Comparison of ENCODE assay signal across 2 cellular contexts in genomic region chr16:29816694-29817441, GRCh38.
A peak's percentile ranks its signal among the peaks of the same experiment; 100 is the strongest.
TF ChIP-seq lines count a peak whose summit lies in the region.

No MANE protein-coding gene starts in this region.

TF ChIP-seq in SK-N-SH treated with all-trans-retinoic acid at 6 μM for 48 hours, 23 proteins besides CTCF, POLR2A, EP300 and RAD21:
- no peak for TF ChIP-seq ZC3H10 (CRISPR knock-in tag; IDR thresholded peaks at IDR 0.05)
- TF ChIP-seq ZNF8 (CRISPR knock-in tag; IDR thresholded peaks at IDR 0.05) = no peak
- no peak for TF ChIP-seq TCF4 (CRISPR knock-in tag; IDR thresholded peaks at IDR 0.05; ENCODE audit: borderline replicate concordance)
- TF ChIP-seq ISL1 (CRISPR knock-in tag; IDR thresholded peaks at IDR 0.05) = no peak
- TF ChIP-seq CSDC2 (CRISPR knock-in tag; IDR thresholded peaks at IDR 0.05) = no peak
- no peak for TF ChIP-seq BACH2 (CRISPR knock-in tag; IDR thresholded peaks at IDR 0.05; ENCODE audit: borderline replicate concordance)
- TF ChIP-seq PATZ1 (CRISPR knock-in tag; IDR thresholded peaks at IDR 0.05; ENCODE audit: borderline replicate concordance) = no peak
- no peak for TF ChIP-seq ARNTL (CRISPR knock-in tag; IDR thresholded peaks at IDR 0.05; ENCODE audit: borderline replicate concordance, low read depth)
- TF ChIP-seq GLIS3 (CRISPR knock-in tag; IDR thresholded peaks at IDR 0.05) = no peak
- no peak for TF ChIP-seq CREB5 (CRISPR knock-in tag; IDR thresholded peaks at IDR 0.05; ENCODE audit: low read depth)
- no peak for TF ChIP-seq ZNF565 (CRISPR knock-in tag; conservative IDR thresholded peaks at IDR 0.05; ENCODE audit: low read depth)
- no peak for TF ChIP-seq ZNF70 (CRISPR knock-in tag; IDR thresholded peaks at IDR 0.05)
- no peak for TF ChIP-seq PPARA (CRISPR knock-in tag; IDR thresholded peaks at IDR 0.05; ENCODE audit: borderline replicate concordance)
- TF ChIP-seq CSRNP3 (CRISPR knock-in tag; IDR thresholded peaks at IDR 0.05) = no peak
- TF ChIP-seq RARB (CRISPR knock-in tag; IDR thresholded peaks at IDR 0.05) = no peak
- no peak for TF ChIP-seq TSHZ2 (CRISPR knock-in tag; IDR thresholded peaks at IDR 0.05)
- no peak for TF ChIP-seq ZFP3 (CRISPR knock-in tag; IDR thresholded peaks at IDR 0.05)
- TF ChIP-seq ESRRG (CRISPR knock-in tag; IDR thresholded peaks at IDR 0.05) = no peak
TF ChIP-seq in SK-N-SH treated with all-trans-retinoic acid at 6 μM for 48 hours: peak in this region for 0.

TF ChIP-seq in K562, 482 proteins besides CTCF, POLR2A, EP300 and RAD21 (continues in another document):
- TF ChIP-seq L3MBTL2 (IDR thresholded peaks at IDR 0.05) (peak; percentile 33; the same call in 1 of the 2 replicates), MEF2D (tag; conservative IDR thresholded peaks at IDR 0.05; ENCODE audit: low read depth) (no peak), ZBTB43 (CRISPR knock-in tag; IDR thresholded peaks at IDR 0.05) (no peak), ETV5 (CRISPR knock-in tag; IDR thresholded peaks at IDR 0.05; ENCODE audit: low read depth) (0 out of 2 replicates have a peak, but pooled peaks have one; percentile 2), CHD7 (IDR thresholded peaks at IDR 0.05; ENCODE audit: low read depth, low read length) (no peak), VEZF1 (CRISPR knock-in tag; IDR thresholded peaks at IDR 0.05) (peak; percentile 34), HDAC1 (IDR thresholded peaks at IDR 0.05) (0 out of 4 replicates have a peak, but pooled peaks of 1 of the 2 experiments have one; percentile 26), HBP1 (CRISPR knock-in tag; IDR thresholded peaks at IDR 0.05) (0 out of 2 replicates have a peak, but pooled peaks have one; percentile 4), ZNF639 (CRISPR knock-in tag; conservative IDR thresholded peaks at IDR 0.05 in 1 of 2, IDR thresholded peaks at IDR 0.05 in 1 of 2) (no peak), ZNF263 (CRISPR knock-in tag; IDR thresholded peaks at IDR 0.05; ENCODE audit: borderline replicate concordance) (peak; percentile 34; the same call in 1 of the 2 replicates), EGR1 (conservative IDR thresholded peaks at IDR 0.05) (peak; percentile 77), MNT (conservative IDR thresholded peaks at IDR 0.05) (0 out of 4 replicates have a peak, but pooled peaks of 1 of the 2 experiments have one; percentile 23), ZFP36 (IDR thresholded peaks at IDR 0.05; ENCODE audit: low read depth, low read length, partially characterized antibody) (no peak), NR2C2 (CRISPR knock-in tag; IDR thresholded peaks at IDR 0.05) (no peak), NR2C2 (tag; IDR thresholded peaks at IDR 0.05) (no peak), SMARCE1 (IDR thresholded peaks at IDR 0.05) (0 out of 2 replicates have a peak, but pooled peaks have one; percentile 14), RREB1 (CRISPR knock-in tag; IDR thresholded peaks at IDR 0.05) (peak; percentile 86; the same call in 1 of the 2 replicates), SIN3A (IDR thresholded peaks at IDR 0.05; ENCODE audit: borderline replicate concordance in 2 of 2, control insufficient read depth in 1 of 2, low read depth in 2 of 2, low read length in 2 of 2) (peak; percentile 22 to 44; a peak in 1 of 4 replicates)
